ENCODE assay signal across 2 cellular contexts in the genomic region with DNA sequence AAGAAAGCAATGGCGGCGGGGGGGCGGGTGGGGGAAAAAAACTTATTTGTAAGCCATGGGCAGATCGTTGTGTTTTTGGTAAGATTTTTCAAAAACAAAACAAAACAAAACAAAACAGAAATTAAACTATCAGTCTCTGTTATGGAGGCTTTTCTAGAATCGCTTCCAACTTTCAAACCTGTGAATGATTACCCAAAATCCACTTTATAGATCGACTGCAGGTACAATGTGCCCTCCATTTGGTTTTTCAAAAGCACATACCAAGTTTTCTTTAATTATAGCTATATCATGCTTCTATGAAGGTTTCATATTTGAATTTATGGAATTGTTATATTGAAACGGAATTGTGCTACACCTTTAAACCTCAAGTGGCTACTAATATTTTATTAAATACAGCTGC.
TF ChIP-seq lines count a peak whose summit lies in the region.

No MANE protein-coding gene starts in this region.

TF ChIP-seq in liver, 16 proteins besides CTCF, POLR2A, EP300 and RAD21 (continued from another document):
- TF ChIP-seq, protein P1, sequence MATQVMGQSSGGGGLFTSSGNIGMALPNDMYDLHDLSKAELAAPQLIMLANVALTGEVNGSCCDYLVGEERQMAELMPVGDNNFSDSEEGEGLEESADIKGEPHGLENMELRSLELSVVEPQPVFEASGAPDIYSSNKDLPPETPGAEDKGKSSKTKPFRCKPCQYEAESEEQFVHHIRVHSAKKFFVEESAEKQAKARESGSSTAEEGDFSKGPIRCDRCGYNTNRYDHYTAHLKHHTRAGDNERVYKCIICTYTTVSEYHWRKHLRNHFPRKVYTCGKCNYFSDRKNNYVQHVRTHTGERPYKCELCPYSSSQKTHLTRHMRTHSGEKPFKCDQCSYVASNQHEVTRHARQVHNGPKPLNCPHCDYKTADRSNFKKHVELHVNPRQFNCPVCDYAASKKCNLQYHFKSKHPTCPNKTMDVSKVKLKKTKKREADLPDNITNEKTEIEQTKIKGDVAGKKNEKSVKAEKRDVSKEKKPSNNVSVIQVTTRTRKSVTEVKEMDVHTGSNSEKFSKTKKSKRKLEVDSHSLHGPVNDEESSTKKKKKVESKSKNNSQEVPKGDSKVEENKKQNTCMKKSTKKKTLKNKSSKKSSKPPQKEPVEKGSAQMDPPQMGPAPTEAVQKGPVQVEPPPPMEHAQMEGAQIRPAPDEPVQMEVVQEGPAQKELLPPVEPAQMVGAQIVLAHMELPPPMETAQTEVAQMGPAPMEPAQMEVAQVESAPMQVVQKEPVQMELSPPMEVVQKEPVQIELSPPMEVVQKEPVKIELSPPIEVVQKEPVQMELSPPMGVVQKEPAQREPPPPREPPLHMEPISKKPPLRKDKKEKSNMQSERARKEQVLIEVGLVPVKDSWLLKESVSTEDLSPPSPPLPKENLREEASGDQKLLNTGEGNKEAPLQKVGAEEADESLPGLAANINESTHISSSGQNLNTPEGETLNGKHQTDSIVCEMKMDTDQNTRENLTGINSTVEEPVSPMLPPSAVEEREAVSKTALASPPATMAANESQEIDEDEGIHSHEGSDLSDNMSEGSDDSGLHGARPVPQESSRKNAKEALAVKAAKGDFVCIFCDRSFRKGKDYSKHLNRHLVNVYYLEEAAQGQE (IDR thresholded peaks at IDR 0.05): no peak

TF ChIP-seq in HepG2, 621 proteins besides CTCF, POLR2A, EP300 and RAD21 (continued from another document):
- TF ChIP-seq, protein P2, sequence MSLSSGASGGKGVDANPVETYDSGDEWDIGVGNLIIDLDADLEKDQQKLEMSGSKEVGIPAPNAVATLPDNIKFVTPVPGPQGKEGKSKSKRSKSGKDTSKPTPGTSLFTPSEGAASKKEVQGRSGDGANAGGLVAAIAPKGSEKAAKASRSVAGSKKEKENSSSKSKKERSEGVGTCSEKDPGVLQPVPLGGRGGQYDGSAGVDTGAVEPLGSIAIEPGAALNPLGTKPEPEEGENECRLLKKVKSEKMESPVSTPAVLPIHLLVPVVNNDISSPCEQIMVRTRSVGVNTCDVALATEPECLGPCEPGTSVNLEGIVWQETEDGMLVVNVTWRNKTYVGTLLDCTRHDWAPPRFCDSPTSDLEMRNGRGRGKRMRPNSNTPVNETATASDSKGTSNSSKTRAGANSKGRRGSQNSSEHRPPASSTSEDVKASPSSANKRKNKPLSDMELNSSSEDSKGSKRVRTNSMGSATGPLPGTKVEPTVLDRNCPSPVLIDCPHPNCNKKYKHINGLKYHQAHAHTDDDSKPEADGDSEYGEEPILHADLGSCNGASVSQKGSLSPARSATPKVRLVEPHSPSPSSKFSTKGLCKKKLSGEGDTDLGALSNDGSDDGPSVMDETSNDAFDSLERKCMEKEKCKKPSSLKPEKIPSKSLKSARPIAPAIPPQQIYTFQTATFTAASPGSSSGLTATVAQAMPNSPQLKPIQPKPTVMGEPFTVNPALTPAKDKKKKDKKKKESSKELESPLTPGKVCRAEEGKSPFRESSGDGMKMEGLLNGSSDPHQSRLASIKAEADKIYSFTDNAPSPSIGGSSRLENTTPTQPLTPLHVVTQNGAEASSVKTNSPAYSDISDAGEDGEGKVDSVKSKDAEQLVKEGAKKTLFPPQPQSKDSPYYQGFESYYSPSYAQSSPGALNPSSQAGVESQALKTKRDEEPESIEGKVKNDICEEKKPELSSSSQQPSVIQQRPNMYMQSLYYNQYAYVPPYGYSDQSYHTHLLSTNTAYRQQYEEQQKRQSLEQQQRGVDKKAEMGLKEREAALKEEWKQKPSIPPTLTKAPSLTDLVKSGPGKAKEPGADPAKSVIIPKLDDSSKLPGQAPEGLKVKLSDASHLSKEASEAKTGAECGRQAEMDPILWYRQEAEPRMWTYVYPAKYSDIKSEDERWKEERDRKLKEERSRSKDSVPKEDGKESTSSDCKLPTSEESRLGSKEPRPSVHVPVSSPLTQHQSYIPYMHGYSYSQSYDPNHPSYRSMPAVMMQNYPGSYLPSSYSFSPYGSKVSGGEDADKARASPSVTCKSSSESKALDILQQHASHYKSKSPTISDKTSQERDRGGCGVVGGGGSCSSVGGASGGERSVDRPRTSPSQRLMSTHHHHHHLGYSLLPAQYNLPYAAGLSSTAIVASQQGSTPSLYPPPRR (CRISPR knock-in tag; IDR thresholded peaks at IDR 0.05; ENCODE audit: borderline replicate concordance): no peak
- TF ChIP-seq MLXIP (CRISPR knock-in tag; IDR thresholded peaks at IDR 0.05; ENCODE audit: borderline replicate concordance): no peak
- TF ChIP-seq NCOA1 (CRISPR knock-in tag; IDR thresholded peaks at IDR 0.05): no peak
- no peak for TF ChIP-seq USF2 (IDR thresholded peaks at IDR 0.05; ENCODE audit: low read depth, low read length)
- TF ChIP-seq USF2 (CRISPR knock-in tag; IDR thresholded peaks at IDR 0.05; ENCODE audit: borderline replicate concordance): no peak
- TF ChIP-seq MBNL3 (CRISPR knock-in tag; conservative IDR thresholded peaks at IDR 0.05): no peak
- no peak for TF ChIP-seq ZBED4 (CRISPR knock-in tag; IDR thresholded peaks at IDR 0.05; ENCODE audit: borderline replicate concordance)
- TF ChIP-seq ZNF674 (CRISPR knock-in tag; IDR thresholded peaks at IDR 0.05; ENCODE audit: low read depth): no peak
- TF ChIP-seq SRF (IDR thresholded peaks at IDR 0.05; ENCODE audit: low read depth, low read length): no peak
- TF ChIP-seq ZNF512 (CRISPR knock-in tag; IDR thresholded peaks at IDR 0.05): no peak
- TF ChIP-seq PAX8 (CRISPR knock-in tag; IDR thresholded peaks at IDR 0.05; ENCODE audit: borderline replicate concordance): no peak
- TF ChIP-seq SRSF4 (IDR thresholded peaks at IDR 0.05; ENCODE audit: low read depth, low read length, poor library complexity, severe bottlenecking): no peak
- no peak for TF ChIP-seq FOSL2 (CRISPR knock-in tag; IDR thresholded peaks at IDR 0.05)
- no peak for TF ChIP-seq FOXC1 (CRISPR knock-in tag; IDR thresholded peaks at IDR 0.05; ENCODE audit: borderline replicate concordance)
- no peak for TF ChIP-seq NFIC (IDR thresholded peaks at IDR 0.05; ENCODE audit: low read length)
